ENCODE assay signal across 8 cellular contexts in genomic region chr1:149176453-149177316, GRCh38.
DNase-seq lines count a peak whose midpoint lies in the region; ATAC-seq, FAIRE-seq and TF ChIP-seq lines count a peak whose summit lies in the region.
"Not testable (repeated sequence)": the region's sequence is repeated elsewhere in the genome, so short reads cannot be mapped to it uniquely, and the experiment has no call there.

No MANE protein-coding gene starts in this region.

- not testable (repeated sequence) for H3K9me3 ChIP-seq in gastroesophageal sphincter

- H3K4me3 ChIP-seq in gastroesophageal sphincter (peak overlapping the region; percentile 43 to 58), urinary bladder (ENCODE audit: low read depth, low read length) (peak overlapping the region; percentile 31)

- H3K27ac ChIP-seq in gastroesophageal sphincter = peak overlapping the region; percentile 66 to 94 (median 86)
- peak overlapping the region; percentile 67 for H3K27ac ChIP-seq in urinary bladder (ENCODE audit: low read depth)

- TF ChIP-seq EP300 in gastroesophageal sphincter (IDR thresholded peaks at IDR 0.05) = not testable (repeated sequence)

- WGBS in gastroesophageal sphincter (ENCODE audit: low coverage in 1 of 2), 2 donors = 0% methylated on average over 2 of the region's 68 CpGs; no CpG with 5 or more reads in 1 of the 2 donors
- WGBS in urinary bladder = 1% methylated on average over 20 of the region's 68 CpGs

- not testable (repeated sequence) for DNase-seq in GM12892 (ENCODE audit: insufficient read length)
- DNase-seq in NCI-H748 (lab: John Stamatoyannopoulos, UW; ENCODE audit: unreplicated experiment) = peak; percentile 48
- DNase-seq in activated CD4-positive, alpha-beta T cell treated with anti-CD3 and anti-CD28 coated beads for 48 hours = peak; percentile 64
- peak in 32 of 58 donors; percentile 1 to 53 (median 26) for DNase-seq in anterior cingulate cortex (lab: John Stamatoyannopoulos, UW)
- peak; percentile 40 for DNase-seq in mucosa of gallbladder (ENCODE audit: low spot score)
- DNase-seq in stimulated activated CD4-positive, alpha-beta T cell treated with anti-CD3 and anti-CD28 coated beads, Interleukin-1b, Interleukin-23, amount 100 ng/mL, for 24 hours (ENCODE audit: low read depth in 4 of 4, low spot score in 1 of 4) = peak; percentile 19 to 33 (median 24)

- not testable (repeated sequence) for H3K36me3 ChIP-seq in gastroesophageal sphincter; urinary bladder (ENCODE audit: insufficient read depth)

- TF ChIP-seq POLR2A in GM12892 (IDR thresholded peaks at IDR 0.05; ENCODE audit: low read depth, low read length) = peak; percentile 30; the same call in 1 of the 2 replicates
- TF ChIP-seq POLR2A in gastroesophageal sphincter (IDR thresholded peaks at IDR 0.05) = peak in 1 of 2 donors; percentile 39

- not testable (repeated sequence) for H3K4me1 ChIP-seq in gastroesophageal sphincter; urinary bladder (ENCODE audit: insufficient read depth)

- FAIRE-seq in GM12892 (lab: Jason Lieb, UNC) = not testable (repeated sequence)

- not testable (repeated sequence) for TF ChIP-seq CTCF in gastroesophageal sphincter (IDR thresholded peaks at IDR 0.05)

- ATAC-seq in gastroesophageal sphincter = not testable (repeated sequence)

- not testable (repeated sequence) for H3K27me3 ChIP-seq in gastroesophageal sphincter
